In the genomic region with DNA sequence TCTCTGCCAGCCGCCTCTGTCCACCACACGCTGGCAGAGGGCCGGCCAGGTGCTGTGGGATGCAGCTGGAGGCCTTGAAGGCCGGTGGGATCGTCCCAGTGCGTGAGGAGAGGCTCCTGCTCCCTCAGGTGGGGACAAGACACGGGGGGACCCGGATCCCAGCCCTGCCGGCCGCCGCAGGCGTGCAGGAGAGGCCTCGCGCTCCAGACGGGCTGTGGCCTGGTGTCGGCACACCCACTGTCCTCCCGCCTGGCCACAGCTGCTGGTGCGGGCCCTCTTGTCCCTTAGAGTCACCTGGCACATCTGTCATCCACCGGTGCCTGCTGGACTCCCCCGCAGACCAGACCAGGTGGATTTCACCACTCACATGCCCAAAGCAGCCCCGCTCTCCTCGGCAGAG, we compare ENCODE assay signal across 29 cellular contexts. TPM values are rescaled to one million over a fixed set of nuclear protein-coding genes. Genes with fewer than 3 reads are reported as not detected.
"Had no signal": no experiment of that assay in that cellular context is flagged by ENCODE, and none has a peak within 500 bp of the region (broad histone marks: within the 10 kb centered on the region; RNA-seq: fewer than 3 reads in every experiment).

No MANE protein-coding gene starts in this region.

- H3K4me1 ChIP-seq: foreskin keratinocyte, stomach, thyroid gland, vagina had no signal

- H3K27ac ChIP-seq: coronary artery, foreskin keratinocyte, heart left ventricle, ovary, stomach, thyroid gland, vagina had no signal

- DNase-seq: dermis blood vessel endothelial cell; effector memory CD4-positive, alpha-beta T cell; foreskin keratinocyte; hippocampal formation; kidney glomerular epithelial cell; mesenchymal stem cell; naive thymus-derived CD4-positive, alpha-beta T cell; nephron progenitor cell; occipital lobe; ovary; retina; sigmoid colon; stimulated activated CD4-positive, alpha-beta T cell treated with anti-CD3 and anti-CD28 coated beads, Interleukin-2, amount 100 ng/mL, for 24 hours; stimulated activated CD4-positive, alpha-beta T cell treated with anti-CD3 and anti-CD28 coated beads, Interleukin-4, amount 100 ng/mL, for 24 hours; stimulated activated naive CD4-positive, alpha-beta T cell treated with Interleukin-2 at 50 U/mL for 16 hours; stomach; thyroid gland; trophoblast cell had no signal

- H3K4me3 ChIP-seq: coronary artery, esophagus muscularis mucosa, gastroesophageal sphincter, heart left ventricle, ovary, sigmoid colon, stomach, thyroid gland, vagina had no signal

- FAIRE-seq: endothelial cell of umbilical vein, islet of Langerhans had no signal

- ATAC-seq: foreskin keratinocyte; gastroesophageal sphincter; heart left ventricle; left lobe of liver; naive thymus-derived CD4-positive, alpha-beta T cell; stimulated activated effector memory CD8-positive, alpha-beta T cell treated with anti-CD3 and anti-CD28 coated beads, Interleukin-12 subunit alpha, Interleukin-12 subunit beta, amount 100 ng/mL, for 72 hours had no signal

- H3K9me3 ChIP-seq: esophagus muscularis mucosa, gastroesophageal sphincter, heart left ventricle, ovary, sigmoid colon, stomach, thyroid gland, vagina had no signal

- H3K36me3 ChIP-seq: ovary had no signal

- H3K27me3 ChIP-seq: esophagus muscularis mucosa, foreskin keratinocyte, gastroesophageal sphincter, heart left ventricle, ovary, sigmoid colon, stomach, thyroid gland, vagina had no signal

RNA-seq across cellular contexts. Expression of a gene that starts 18.1 kb away (rescaled TPM):
- total RNA-seq: endothelial cell of umbilical vein, fibroblast of lung, lung microvascular endothelial cell had no signal
- polyA plus RNA-seq: fibroblast of lung had no signal
